8 cellular contexts compared by ENCODE assay signal in the genomic region with DNA sequence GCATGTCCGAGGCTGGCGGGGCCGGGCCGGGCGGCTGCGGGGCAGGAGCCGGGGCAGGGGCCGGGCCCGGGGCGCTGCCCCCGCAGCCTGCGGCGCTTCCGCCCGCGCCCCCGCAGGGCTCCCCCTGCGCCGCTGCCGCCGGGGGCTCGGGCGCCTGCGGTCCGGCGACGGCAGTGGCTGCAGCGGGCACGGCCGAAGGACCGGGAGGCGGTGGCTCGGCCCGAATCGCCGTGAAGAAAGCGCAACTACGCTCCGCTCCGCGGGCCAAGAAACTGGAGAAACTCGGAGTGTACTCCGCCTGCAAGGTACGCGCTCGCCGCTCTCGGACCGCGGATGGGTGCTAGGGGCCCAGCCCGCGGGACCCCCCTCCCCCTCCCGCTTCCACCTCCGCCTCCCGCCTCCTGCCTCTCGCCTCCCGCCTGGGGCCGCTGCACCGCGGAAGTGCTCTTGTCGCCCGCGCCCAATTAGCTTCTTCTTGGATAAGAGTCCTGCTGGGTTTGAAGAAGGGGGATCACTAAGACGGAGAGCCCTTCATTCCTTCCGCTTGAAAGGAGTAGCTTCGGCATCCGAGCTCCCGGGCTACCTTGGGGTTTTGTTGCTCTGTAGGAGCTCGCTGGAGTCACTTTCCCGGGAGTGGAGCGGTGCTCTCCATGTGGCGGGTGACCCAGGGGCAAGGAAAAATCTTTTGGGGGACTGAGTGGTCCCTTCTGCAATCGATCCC.
A peak's percentile ranks its signal among the peaks of the same experiment; 100 is the strongest.
DNase-seq lines count a peak whose midpoint lies in the region; ATAC-seq lines count a peak whose summit lies in the region.

No MANE protein-coding gene starts in this region.

- H3K4me1 ChIP-seq in BLaER1 (peaks cover 48% of the 10 kb centered on the region), NT2/D1 (ENCODE audit: insufficient read depth, insufficient read length) (no peaks in the 10 kb centered on the region)

- H3K36me3 ChIP-seq in BLaER1, result no peaks in the 10 kb centered on the region
- H3K36me3 ChIP-seq in NT2/D1 (ENCODE audit: insufficient read depth, insufficient read length, low read length), result no peaks in the 10 kb centered on the region

- peak overlapping the region; percentile 80 for H3K27ac ChIP-seq in BLaER1

- H3K9me3 ChIP-seq in BLaER1, result no peaks in the 10 kb centered on the region
- H3K9me3 ChIP-seq in NT2/D1 (ENCODE audit: insufficient read depth, low read length), result no peaks in the 10 kb centered on the region

- H4K20me1 ChIP-seq in BLaER1, result peaks cover 25% of the 10 kb centered on the region; the same call in 1 of the 2 replicates

- H3K27me3 ChIP-seq in BLaER1 (no peaks in the 10 kb centered on the region), NT2/D1 (ENCODE audit: insufficient read depth, insufficient read length) (peaks cover 19% of the 10 kb centered on the region)

- H3K4me2 ChIP-seq in BLaER1, result peak overlapping the region; percentile 78

- DNase-seq in GM19238 (ENCODE audit: insufficient read length, low spot score), result peak; percentile 45
- peak; percentile 42 for DNase-seq in NT2/D1 (ENCODE audit: low read depth, low spot score)
- peak; percentile 38 for DNase-seq in activated T-cell treated with anti-CD3 and anti-CD28 coated beads for 4 hours
- DNase-seq in epidermal melanocyte (ENCODE audit: insufficient read length, low spot score), result peak; percentile 42
- peak; percentile 83 for DNase-seq in midbrain (lab: John Stamatoyannopoulos, UW)
- DNase-seq in stimulated activated CD8-positive, alpha-beta memory T cell treated with anti-CD3 and anti-CD28 coated beads, Interleukin-4, amount 100 ng/mL, for 24 hours (ENCODE audit: low read depth), result peak; percentile 51

- peak; percentile 23 for ATAC-seq in HG03378 (IDR thresholded peaks at IDR 0.05; ENCODE audit: unreplicated experiment)

- H3K4me3 ChIP-seq in BLaER1, result peak overlapping the region; percentile 88
- peak overlapping the region; percentile 59 for H3K4me3 ChIP-seq in NT2/D1 (ENCODE audit: insufficient read length, low read depth)

- peak overlapping the region; percentile 82 for H3K9ac ChIP-seq in BLaER1
- peak overlapping the region; percentile 83 for H3K9ac ChIP-seq in NT2/D1 (ENCODE audit: insufficient read length, low read depth)

Comparison
In these comparisons a context has a peak if more than half of its experiments do, and no peak if none do; other contexts are left out.
1. Peak in every context shown above with its lines: DNase-seq, ATAC-seq, H3K4me3 ChIP-seq and H3K27ac ChIP-seq.